ENCODE assay signal across 18 cellular contexts in the genomic region with DNA sequence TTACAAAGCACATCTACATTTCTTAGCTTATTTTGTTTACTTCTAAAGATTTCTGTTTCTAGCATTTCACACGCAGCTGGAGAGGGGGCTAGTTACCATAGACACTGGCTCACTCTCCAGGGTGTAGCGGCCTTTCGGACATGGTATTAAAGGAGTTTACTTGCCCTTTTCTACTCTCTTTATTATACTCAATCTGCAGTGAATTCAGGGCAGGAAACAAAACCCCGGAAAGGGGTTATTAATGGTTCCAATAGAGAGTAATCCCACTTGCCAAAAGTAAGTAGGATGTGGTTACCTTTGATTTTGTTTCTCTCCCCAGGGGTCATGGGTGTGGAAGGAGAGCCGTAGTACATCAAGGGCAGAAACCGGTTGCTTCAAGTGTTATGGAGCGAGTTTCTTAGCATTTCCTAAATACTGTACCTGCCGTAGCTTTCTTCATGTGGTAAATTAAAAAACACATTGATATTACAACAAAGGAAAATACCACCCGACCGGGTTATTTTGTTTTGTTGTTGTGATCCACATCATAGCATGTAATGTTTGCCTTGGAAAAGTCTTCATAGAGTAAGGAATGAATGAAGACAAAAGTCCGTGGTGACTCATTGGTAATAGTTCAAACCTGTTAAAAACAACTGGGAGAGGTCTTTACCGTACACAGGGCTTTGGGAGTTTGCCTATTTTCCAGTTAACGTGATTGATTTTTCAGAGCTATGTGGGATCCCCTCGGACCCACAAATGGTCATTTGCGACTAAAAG.
DNase-seq lines count a peak whose midpoint lies in the region; FAIRE-seq and TF ChIP-seq lines count a peak whose summit lies in the region.
"Had no signal": no experiment of that assay in that cellular context is flagged by ENCODE, and none has a peak within 500 bp of the region (broad histone marks: within the 10 kb centered on the region; RNA-seq: fewer than 3 reads in every experiment).

No MANE protein-coding gene starts in this region.

- H3K27ac Mint-ChIP-seq in astrocyte (ENCODE audit: unreplicated experiment): no peak overlapping the region
- no peak overlapping the region for H3K27ac Mint-ChIP-seq in activated naive CD4-positive, alpha-beta T cell treated with anti-CD3 and anti-CD28 coated beads, Interleukin-2, amount 10 ng/mL, durations not matched to agents 7 days and 5 days
- H3K27ac Mint-ChIP-seq: activated naive CD8-positive, alpha-beta T cell treated with anti-CD3 and anti-CD28 coated beads for 36 hours; dendritic cell treated with granulocyte-macrophage colony-stimulating factor and Interleukin-4, amounts not matched to agents 40 ng/mL and 50 ng/mL, for 4 days; T-cell had no signal

- H3K4me1 Mint-ChIP-seq in astrocyte (ENCODE audit: low read depth, unreplicated experiment): peaks cover 5% of the 10 kb centered on the region
- H3K4me1 Mint-ChIP-seq in activated naive CD4-positive, alpha-beta T cell treated with anti-CD3 and anti-CD28 coated beads, Interleukin-2, amount 10 ng/mL, durations not matched to agents 7 days and 5 days: no peaks in the 10 kb centered on the region
- H3K4me1 Mint-ChIP-seq: activated naive CD8-positive, alpha-beta T cell treated with anti-CD3 and anti-CD28 coated beads for 36 hours; T-cell had no signal

- H3K27ac ChIP-seq in astrocyte (ENCODE audit: low read depth, low read length) (peak overlapping the region; percentile 9), iPS-20b (ENCODE audit: low read length) (no peak overlapping the region), substantia nigra (ENCODE audit: low read depth, low read length, poor library complexity, severe bottlenecking) (no peak overlapping the region)
- H3K27ac ChIP-seq: hepatocyte had no signal

- peak overlapping the region; percentile 3 for H3K4me3 ChIP-seq in astrocyte (ENCODE audit: insufficient read depth, low read depth, low read length)
- H3K4me3 ChIP-seq in iPS-20b (ENCODE audit: low read length): peak overlapping the region; percentile 9; the same call in 1 of the 2 replicates
- no peak overlapping the region for H3K4me3 ChIP-seq in foreskin fibroblast (ENCODE audit: low read depth in 1 of 2, low read length in 2 of 2)
- H3K4me3 ChIP-seq: hepatocyte, lung, right atrium auricular region had no signal

- H3K9me3 ChIP-seq in astrocyte (ENCODE audit: insufficient read depth, low read depth, low read length) (no peaks in the 10 kb centered on the region), iPS-20b (ENCODE audit: insufficient read depth, low read depth, low read length) (no peaks in the 10 kb centered on the region)
- H3K9me3 ChIP-seq: right atrium auricular region had no signal

- DNase-seq in ELF-1 (ENCODE audit: low read depth, low spot score): peak; percentile 20
- peak; percentile 41 for DNase-seq in M059J (ENCODE audit: low read depth)
- peak; percentile 48 for DNase-seq in astrocyte (ENCODE audit: low read depth)
- no peak for DNase-seq in activated naive CD4-positive, alpha-beta T cell treated with anti-CD3 and anti-CD28 coated beads, Interleukin-2, amount 10 ng/mL, durations not matched to agents 7 days and 5 days
- DNase-seq in foreskin fibroblast: no peak
- no peak for DNase-seq in putamen (ENCODE audit: low spot score)
- DNase-seq in substantia nigra (lab: John Stamatoyannopoulos, UW): no peak
- DNase-seq: activated CD4-positive, alpha-beta T cell treated with anti-CD3 and anti-CD28 coated beads for 48 hours; activated naive CD8-positive, alpha-beta T cell treated with anti-CD3 and anti-CD28 coated beads for 36 hours; kidney; NCI-H1694 treated with DMSO at 0.1 percent for 48 hours; SHP77; T-cell had no signal

- H3K27me3 ChIP-seq in astrocyte (ENCODE audit: insufficient read depth, low read length): no peaks in the 10 kb centered on the region
- no peaks in the 10 kb centered on the region for H3K27me3 ChIP-seq in iPS-20b (ENCODE audit: insufficient read depth, low read length)
- H3K27me3 ChIP-seq: right atrium auricular region had no signal

- no peaks in the 10 kb centered on the region for H4K20me1 ChIP-seq in astrocyte (ENCODE audit: insufficient read depth, low read length)

- H3K4me2 ChIP-seq in astrocyte (ENCODE audit: low read length): peak overlapping the region; percentile 59
- H3K4me2 ChIP-seq: hepatocyte had no signal

- H3K4me3 Mint-ChIP-seq in astrocyte (ENCODE audit: unreplicated experiment): no peak overlapping the region
- H3K4me3 Mint-ChIP-seq in activated naive CD4-positive, alpha-beta T cell treated with anti-CD3 and anti-CD28 coated beads, Interleukin-2, amount 10 ng/mL, durations not matched to agents 7 days and 5 days: no peak overlapping the region
- H3K4me3 Mint-ChIP-seq: activated naive CD8-positive, alpha-beta T cell treated with anti-CD3 and anti-CD28 coated beads for 36 hours; dendritic cell treated with granulocyte-macrophage colony-stimulating factor and Interleukin-4, amounts not matched to agents 40 ng/mL and 50 ng/mL, for 4 days; T-cell had no signal

- CTCF ChIA-PET in activated naive CD4-positive, alpha-beta T cell treated with anti-CD3 and anti-CD28 coated beads, Interleukin-2, amount 10 ng/mL, durations not matched to agents 7 days and 5 days (lab: Charles Lee): interaction anchor here (1.8 kb wide), 1 partner anchor 10 kb away, joined by 6 read pairs; no protein-coding TSS in a partner anchor

- no peaks in the 10 kb centered on the region for H3K36me3 Mint-ChIP-seq in astrocyte (ENCODE audit: low read depth, unreplicated experiment)
- no peaks in the 10 kb centered on the region for H3K36me3 Mint-ChIP-seq in activated naive CD4-positive, alpha-beta T cell treated with anti-CD3 and anti-CD28 coated beads, Interleukin-2, amount 10 ng/mL, durations not matched to agents 7 days and 5 days
- H3K36me3 Mint-ChIP-seq: activated naive CD8-positive, alpha-beta T cell treated with anti-CD3 and anti-CD28 coated beads for 36 hours; T-cell had no signal

- H3K4me1 ChIP-seq in astrocyte (ENCODE audit: insufficient read depth, low read length) (peaks cover 14% of the 10 kb centered on the region), iPS-20b (ENCODE audit: insufficient read depth, low read length) (peaks cover 22% of the 10 kb centered on the region)

- H2AFZ ChIP-seq in astrocyte (ENCODE audit: low read depth, low read length): peak overlapping the region; percentile 0
- H2AFZ ChIP-seq: hepatocyte had no signal

- no peaks in the 10 kb centered on the region for H3K79me2 ChIP-seq in astrocyte (ENCODE audit: insufficient read depth, low read length)
- H3K79me2 ChIP-seq: hepatocyte had no signal

- FAIRE-seq in astrocyte (lab: Jason Lieb, UNC): no peak
- FAIRE-seq: kidney had no signal

- H3K9me3 Mint-ChIP-seq in astrocyte (ENCODE audit: unreplicated experiment): no peaks in the 10 kb centered on the region
- H3K9me3 Mint-ChIP-seq in activated naive CD4-positive, alpha-beta T cell treated with anti-CD3 and anti-CD28 coated beads, Interleukin-2, amount 10 ng/mL, durations not matched to agents 7 days and 5 days: no peaks in the 10 kb centered on the region
- H3K9me3 Mint-ChIP-seq: activated naive CD8-positive, alpha-beta T cell treated with anti-CD3 and anti-CD28 coated beads for 36 hours; dendritic cell treated with granulocyte-macrophage colony-stimulating factor and Interleukin-4, amounts not matched to agents 40 ng/mL and 50 ng/mL, for 4 days had no signal

- no peak overlapping the region for H3K9ac ChIP-seq in astrocyte (ENCODE audit: low read length)
- H3K9ac ChIP-seq in iPS-20b (ENCODE audit: low read depth, low read length): no peak overlapping the region

- TF ChIP-seq CTCF in astrocyte (IDR thresholded peaks at IDR 0.05; ENCODE audit: insufficient read depth, low read depth, low read length) (no peak), foreskin fibroblast (IDR thresholded peaks at IDR 0.05; ENCODE audit: low read depth, low read length) (no peak)

- H3K27me3 Mint-ChIP-seq in astrocyte (ENCODE audit: low read depth, unreplicated experiment): peaks cover 2% of the 10 kb centered on the region
- H3K27me3 Mint-ChIP-seq in activated naive CD4-positive, alpha-beta T cell treated with anti-CD3 and anti-CD28 coated beads, Interleukin-2, amount 10 ng/mL, durations not matched to agents 7 days and 5 days: peaks cover 32% of the 10 kb centered on the region

- H3K36me3 ChIP-seq in astrocyte (ENCODE audit: insufficient read depth, low read length) (no peaks in the 10 kb centered on the region), iPS-20b (ENCODE audit: insufficient read depth, low read depth, low read length) (no peaks in the 10 kb centered on the region)
- H3K36me3 ChIP-seq: right atrium auricular region had no signal

Comparison
In these comparisons a context has a peak if more than half of its experiments do, and no peak if none do; other contexts are left out.
1. DNase-seq: peak in ELF-1 (single experiment), M059J (single experiment) and astrocyte (single experiment); none in activated naive CD4-positive, alpha-beta T cell treated with anti-CD3 and anti-CD28 coated beads, Interleukin-2, amount 10 ng/mL, durations not matched to agents 7 days and 5 days (single experiment), foreskin fibroblast (0 of 2), putamen (single experiment) and substantia nigra (0 of 49).
2. H3K4me3 ChIP-seq: peak in astrocyte (single experiment) and iPS-20b (single experiment); none in foreskin fibroblast (0 of 2).